ENCODE assay signal across 28 cellular contexts in genomic region chr5:29882036-29882435, GRCh38.
"Had no signal": no experiment of that assay in that cellular context is flagged by ENCODE, and none has a peak within 500 bp of the region (broad histone marks: within the 10 kb centered on the region; RNA-seq: fewer than 3 reads in every experiment).

No MANE protein-coding gene starts in this region.

- H3K36me3 ChIP-seq: neural progenitor cell, ovary, spleen, suprapubic skin, tibial artery, transverse colon, upper lobe of right lung, uterus had no signal

- H3K4me1 ChIP-seq: neural progenitor cell, parathyroid adenoma, psoas muscle, spleen, suprapubic skin, testis, tibial artery, transverse colon, upper lobe of right lung, uterus had no signal

- ATAC-seq: natural killer cell; psoas muscle; right cardiac atrium; sciatic nerve; stimulated activated memory B cell treated with anti-CD40 and anti-IgM and Interleukin-4, amounts not matched to agents 10 μg/mL and 1 μg/mL and 100 μg/mL, for 72 hours; stimulated activated naive CD8-positive, alpha-beta T cell treated with anti-CD3 and anti-CD28 coated beads, Interleukin-15, amount 100 ng/mL, for 72 hours; stimulated activated naive CD8-positive, alpha-beta T cell treated with anti-CD3 and anti-CD28 coated beads, Interleukin-15, Interleukin-2, amounts not matched to agents 100 U/mL and 50 U/mL, for 24 hours; upper lobe of right lung had no signal

- H3K4me3 ChIP-seq: neural progenitor cell, ovary, psoas muscle, skin epidermis, smooth muscle cell, spleen, suprapubic skin, testis, tibial artery, transverse colon, upper lobe of right lung, uterus had no signal

- H3K79me2 ChIP-seq: parathyroid adenoma had no signal

- H3K27ac ChIP-seq: neural progenitor cell, ovary, parathyroid adenoma, psoas muscle, skin epidermis, spleen, suprapubic skin, testis, tibial artery, transverse colon, upper lobe of right lung, uterus had no signal

- H3K27me3 ChIP-seq: neural progenitor cell, ovary, spleen, suprapubic skin, testis, tibial artery, transverse colon, upper lobe of right lung, uterus had no signal

- H2AFZ ChIP-seq: neural progenitor cell, parathyroid adenoma had no signal

- H3K9ac ChIP-seq: neural progenitor cell, parathyroid adenoma had no signal

- DNase-seq: natural killer cell; occipital lobe; ovary; posterior cingulate gyrus; psoas muscle; right cardiac atrium; spleen; stimulated activated CD4-positive, alpha-beta T cell treated with anti-CD3 and anti-CD28 coated beads, Interleukin-12 subunit alpha, Interleukin-12 subunit beta, amount 100 ng/mL, for 4 hours; stimulated activated CD4-positive, alpha-beta T cell treated with anti-CD3 and anti-CD28 coated beads, Interleukin-1b, Interleukin-23, amount 100 ng/mL, for 48 hours; stimulated activated CD4-positive, alpha-beta T cell treated with anti-CD3 and anti-CD28 coated beads, Interleukin-4, amount 100 ng/mL, for 1 hour; stimulated activated CD4-positive, alpha-beta T cell treated with anti-CD3 and anti-CD28 coated beads, Interleukin-4, amount 100 ng/mL, for 4 hours; stimulated activated CD8-positive, alpha-beta memory T cell treated with anti-CD3 and anti-CD28 coated beads, Interleukin-4, amount 100 ng/mL, for 48 hours; stimulated activated naive CD4-positive, alpha-beta T cell; stimulated activated naive CD8-positive, alpha-beta T cell treated with anti-CD3 and anti-CD28 coated beads, Interleukin-15, amount 100 ng/mL, for 72 hours; stimulated activated naive CD8-positive, alpha-beta T cell treated with anti-CD3 and anti-CD28 coated beads, Interleukin-15, Interleukin-2, amounts not matched to agents 100 U/mL and 50 U/mL, for 24 hours; substantia nigra; testis; tibial artery; transverse colon; upper lobe of right lung; uterus had no signal

- H3K4me2 ChIP-seq: neural progenitor cell, smooth muscle cell had no signal

- H3K9me3 ChIP-seq: ovary, psoas muscle, testis, tibial artery, upper lobe of right lung, uterus had no signal
